In genomic region chr10:100101526-100102076, GRCh38 we compare ENCODE assay signal across 15 cellular contexts. TPM values are rescaled to one million over a fixed set of nuclear protein-coding genes. Genes with fewer than 3 reads are reported as not detected.
A peak's percentile ranks its signal among the peaks of the same experiment; 100 is the strongest.
DNase-seq lines count a peak whose midpoint lies in the region; ATAC-seq, FAIRE-seq and TF ChIP-seq lines count a peak whose summit lies in the region.
"Had no signal": no experiment of that assay in that cellular context is flagged by ENCODE, and none has a peak within 500 bp of the region (broad histone marks: within the 10 kb centered on the region; RNA-seq: fewer than 3 reads in every experiment).

No MANE protein-coding gene starts in this region.

- BruUV-seq in HepG2 (replicated peaks; lab: Mats Ljungman, UMichigan) = no TSS peak

- H3K27ac ChIP-seq in HepG2 (ENCODE audit: extremely low read length, insufficient read depth, low read length) (peak overlapping the region; percentile 95), spleen (no peak overlapping the region)
- H3K27ac ChIP-seq: C4-2B, right atrium auricular region had no signal

- TF ChIP-seq EP300 in Ishikawa (IDR thresholded peaks at IDR 0.05; ENCODE audit: borderline replicate concordance) = no peak
- peak; percentile 94 to 97 for TF ChIP-seq EP300 in HepG2 (IDR thresholded peaks at IDR 0.05; ENCODE audit: low read depth in 2 of 2, low read length in 2 of 2)
- peak; percentile 94 for TF ChIP-seq EP300 in HepG2 (CRISPR knock-in tag; IDR thresholded peaks at IDR 0.05; ENCODE audit: borderline replicate concordance)

- H3K27ac Mint-ChIP-seq in activated naive CD4-positive, alpha-beta T cell treated with anti-CD3 and anti-CD28 coated beads for 36 hours = no peak overlapping the region
- H3K27ac Mint-ChIP-seq: activated CD8-positive, alpha-beta memory T cell treated with anti-CD3 and anti-CD28 coated beads, Interleukin-2, amount 10 ng/mL, durations not matched to agents 7 days and 5 days; activated naive CD4-positive, alpha-beta T cell treated with anti-CD3 and anti-CD28 coated beads, Interleukin-2, amount 50 U/mL, for 72 hours; stimulated activated naive CD8-positive, alpha-beta T cell treated with anti-CD3 and anti-CD28 coated beads, Interleukin-15, Interleukin-2, amounts not matched to agents 100 ng/mL and 50 ng/mL, for 24 hours had no signal

- peak; percentile 98 for ATAC-seq in HepG2
- no peak for ATAC-seq in GM18907 (IDR thresholded peaks at IDR 0.05; ENCODE audit: unreplicated experiment)
- ATAC-seq: activated CD8-positive, alpha-beta memory T cell treated with anti-CD3 and anti-CD28 coated beads, Interleukin-2, amount 10 ng/mL, durations not matched to agents 7 days and 5 days; activated naive CD4-positive, alpha-beta T cell treated with anti-CD3 and anti-CD28 coated beads, Interleukin-2, amount 50 U/mL, for 72 hours; Right ventricle myocardium inferior had no signal

- peak; percentile 100 for FAIRE-seq in HepG2 (lab: Jason Lieb, UNC)

- H3K79me2 ChIP-seq in HepG2 (ENCODE audit: insufficient read depth, low read length) = no peaks in the 10 kb centered on the region

- H3K4me3 ChIP-seq in adipocyte (ENCODE audit: low read length) (no peak overlapping the region), HepG2 (replicated peaks in 1 of 3; ENCODE audit: insufficient read depth in 1 of 3, low read depth in 2 of 3, low read length in 3 of 3) (peak overlapping the region in 2 of 3 experiments; percentile 50 to 69; a peak in 2 of 6 replicates), spleen (no peak overlapping the region)
- H3K4me3 ChIP-seq: right atrium auricular region had no signal

- H3K27me3 Mint-ChIP-seq in activated naive CD4-positive, alpha-beta T cell treated with anti-CD3 and anti-CD28 coated beads for 36 hours (ENCODE audit: low read depth) = peaks cover 49% of the 10 kb centered on the region

- peaks cover 4% of the 10 kb centered on the region for H3K9me3 Mint-ChIP-seq in activated naive CD4-positive, alpha-beta T cell treated with anti-CD3 and anti-CD28 coated beads for 36 hours

- TF ChIP-seq CTCF in HepG2 (CRISPR knock-in tag; IDR thresholded peaks at IDR 0.05) (peak; percentile 29), spleen (IDR thresholded peaks at IDR 0.05 in 8 of 11, conservative IDR thresholded peaks at IDR 0.05 in 3 of 11) (no peak)

- H3K4me1 ChIP-seq in adipocyte (ENCODE audit: control insufficient read depth, insufficient read depth, low read length) = no peaks in the 10 kb centered on the region
- H3K4me1 ChIP-seq in HepG2 (ENCODE audit: insufficient read depth, low read length) = peaks cover 38% of the 10 kb centered on the region
- H3K4me1 ChIP-seq in spleen = no peaks in the 10 kb centered on the region
- H3K4me1 ChIP-seq: right atrium auricular region had no signal

- CTCF ChIA-PET in HepG2 (lab: Yijun Ruan, JAX; ENCODE audit: low intra/inter-chr PET ratio, low total read pairs) = no interaction called here
- CTCF ChIA-PET in activated naive CD4-positive, alpha-beta T cell treated with anti-CD3 and anti-CD28 coated beads for 36 hours (lab: Charles Lee) = interaction anchor here (0.5 kb wide), 1 partner anchor 57 kb away, joined by 3 read pairs; no protein-coding TSS in a partner anchor

- H3K36me3 ChIP-seq in adipocyte (ENCODE audit: control insufficient read depth, insufficient read depth, low read length, severe bottlenecking) (no peaks in the 10 kb centered on the region), HepG2 (replicated peaks in 1 of 2; ENCODE audit: control insufficient read depth in 1 of 2, insufficient read depth in 2 of 2, low read length in 2 of 2) (no peaks in the 10 kb centered on the region), spleen (no peaks in the 10 kb centered on the region)
- H3K36me3 ChIP-seq: right atrium auricular region had no signal

- H3K4me1 Mint-ChIP-seq in activated naive CD4-positive, alpha-beta T cell treated with anti-CD3 and anti-CD28 coated beads for 36 hours (ENCODE audit: low read depth) = no peaks in the 10 kb centered on the region
- H3K4me1 Mint-ChIP-seq: activated CD8-positive, alpha-beta memory T cell treated with anti-CD3 and anti-CD28 coated beads, Interleukin-2, amount 10 ng/mL, durations not matched to agents 7 days and 5 days had no signal

- peaks cover 11% of the 10 kb centered on the region for H3K9me3 ChIP-seq in adipocyte (ENCODE audit: control insufficient read depth, low read length)
- no peaks in the 10 kb centered on the region for H3K9me3 ChIP-seq in HepG2 (ENCODE audit: low read length)
- peaks cover 0 to 20% (median 3%) of the 10 kb centered on the region in 8 donors for H3K9me3 ChIP-seq in spleen

- no peaks in the 10 kb centered on the region for H3K36me3 Mint-ChIP-seq in activated naive CD4-positive, alpha-beta T cell treated with anti-CD3 and anti-CD28 coated beads for 36 hours (ENCODE audit: low read depth)
- H3K36me3 Mint-ChIP-seq: activated CD8-positive, alpha-beta memory T cell treated with anti-CD3 and anti-CD28 coated beads, Interleukin-2, amount 10 ng/mL, durations not matched to agents 7 days and 5 days had no signal

- peak overlapping the region; percentile 99 for H3K4me2 ChIP-seq in HepG2 (ENCODE audit: low read depth, low read length)

- H3K27me3 ChIP-seq in adipocyte (replicated peaks; ENCODE audit: control insufficient read depth, insufficient read depth, low read length) (peaks cover 4% of the 10 kb centered on the region), HepG2 (ENCODE audit: control insufficient read depth in 1 of 2, insufficient read depth in 2 of 2, low read length in 2 of 2) (no peaks in the 10 kb centered on the region), spleen (replicated peaks in 1 of 7) (peaks cover 0 to 43% (median 0%) of the 10 kb centered on the region in 7 donors)
- H3K27me3 ChIP-seq: right atrium auricular region had no signal

- peak; percentile 11; the same call in 1 of the 2 replicates for TF ChIP-seq RAD21 in Ishikawa (IDR thresholded peaks at IDR 0.05; ENCODE audit: low read depth)
- no peak for TF ChIP-seq RAD21 in HepG2 (CRISPR knock-in tag; IDR thresholded peaks at IDR 0.05)

- POLR2A ChIA-PET in HepG2 (lab: Yijun Ruan, JAX) = interaction anchor here (0.6 to 1.8 kb wide), 9 partner anchors 16 to 256 kb away, joined by 3 to 7 read pairs (median 4); partner anchors contain the start of gene CPN1

- no peak overlapping the region for H3K4me3 Mint-ChIP-seq in activated naive CD4-positive, alpha-beta T cell treated with anti-CD3 and anti-CD28 coated beads for 36 hours
- H3K4me3 Mint-ChIP-seq: activated CD8-positive, alpha-beta memory T cell treated with anti-CD3 and anti-CD28 coated beads, Interleukin-2, amount 10 ng/mL, durations not matched to agents 7 days and 5 days; stimulated activated naive CD8-positive, alpha-beta T cell treated with anti-CD3 and anti-CD28 coated beads, Interleukin-15, Interleukin-2, amounts not matched to agents 100 ng/mL and 50 ng/mL, for 24 hours had no signal

- TF ChIP-seq POLR2A in HepG2 (IDR thresholded peaks at IDR 0.05; ENCODE audit: insufficient read depth in 1 of 2, low read depth in 2 of 2, low read length in 2 of 2) (no peak), spleen (IDR thresholded peaks at IDR 0.05) (no peak)

- H3K9ac ChIP-seq in adipocyte (ENCODE audit: low read length) = no peak overlapping the region
- H3K9ac ChIP-seq in HepG2 (ENCODE audit: insufficient read depth, low read depth, low read length) = peak overlapping the region; percentile 80

- H2AFZ ChIP-seq in HepG2 (ENCODE audit: low read length) = no peak overlapping the region

- intact Hi-C loops in HepG2 (cut with micrococcal nuclease; ENCODE audit: unreplicated experiment) (loop anchor here (1.0 to 5.0 kb wide), 4 partner anchors 16 to 244 kb away; partner anchors contain the start of gene ERLIN1), spleen (cut with DNase I; ENCODE audit: low total_unique reads) (no loop called here)
- intact Hi-C loops in activated naive CD4-positive, alpha-beta T cell treated with anti-CD3 and anti-CD28 coated beads for 36 hours (cut with micrococcal nuclease) = no loop called here

- in situ Hi-C loops in HepG2 (cut with HindIII; ENCODE audit: extremely low pct_ligation_motif_present, low pct_unique_long_range_greater_than_20kb) = loop anchor here (10.0 kb wide), 1 partner anchor 247 kb away; no protein-coding TSS in a partner anchor

- DNase-seq in COLO829 (ENCODE audit: low spot score) = peak; percentile 4
- peak; percentile 30 for DNase-seq in adipocyte (ENCODE audit: low read depth)
- DNase-seq in HepG2 (ENCODE audit: low spot score) = peak; percentile 100
- no peak for DNase-seq in spleen
- no peak for DNase-seq in islet precursor cell
- DNase-seq in activated naive CD4-positive, alpha-beta T cell treated with anti-CD3 and anti-CD28 coated beads for 36 hours = no peak
- DNase-seq: activated CD8-positive, alpha-beta memory T cell treated with anti-CD3 and anti-CD28 coated beads, Interleukin-2, amount 10 ng/mL, durations not matched to agents 7 days and 5 days had no signal

- 0% methylated on average over 5 of the region's 5 CpGs for WGBS in HepG2 (ENCODE audit: low lambda C conversion rate)
- WGBS in spleen, 5 donors = 54 to 73% (median 62%) methylated on average over 5 of the region's 5 CpGs

- H4K20me1 ChIP-seq in HepG2 (ENCODE audit: insufficient read depth, low read length) = no peaks in the 10 kb centered on the region

RNA-seq across cellular contexts. Expression of gene CPN1, which starts 19.9 kb away (rescaled TPM):
- total RNA-seq in HepG2 (2016; rRNA removed; fragmentation: Illumina TruSeq; extraction: Trizol) = 8.1 and 17.3 TPM in 2 replicates
- 5.6 and 6.4 TPM in 2 replicates for total RNA-seq in HepG2 (2016; cell fraction: cytosol; rRNA removed; fragmentation: Illumina TruSeq; extraction: Trizol; ENCODE audit: low read depth)
- 8.1 and 16.7 TPM in 2 replicates for total RNA-seq in HepG2 (2016; cell fraction: insoluble cytoplasmic fraction; rRNA removed; fragmentation: Illumina TruSeq; extraction: Trizol)
- 8.1 and 10.4 TPM in 2 replicates for total RNA-seq in HepG2 (2016; cell fraction: membrane; rRNA removed; fragmentation: Illumina TruSeq; extraction: Trizol)
- total RNA-seq in HepG2 (2016; cell fraction: nucleus; rRNA removed; fragmentation: Illumina TruSeq; extraction: Trizol) = 10.6 and 16.3 TPM in 2 replicates
- 35.1 and 42.1 TPM in 2 replicates for polyA plus RNA-seq in HepG2 (2011; rRNA removed)
- polyA plus RNA-seq in HepG2 (2011; cell fraction: cytosol; rRNA removed) = 39.2 and 44.8 TPM in 2 replicates
- 18.8 and 22.4 TPM in 2 replicates for polyA plus RNA-seq in HepG2 (2011; cell fraction: nucleus; rRNA removed)
- 30.8 and 36.0 TPM in 2 replicates for polyA plus RNA-seq in HepG2 (2012)
- polyA plus RNA-seq in HepG2 (2016; cell fraction: cytosol; fragmentation: Illumina TruSeq; extraction: Trizol; ENCODE audit: low read depth) = 5.5 and 6.0 TPM in 2 replicates
- polyA plus RNA-seq in HepG2 (2016; cell fraction: insoluble cytoplasmic fraction; fragmentation: Illumina TruSeq; extraction: Trizol; ENCODE audit: low read depth) = 8.5 and 9.4 TPM in 2 replicates
- polyA plus RNA-seq in HepG2 (2016; cell fraction: membrane; fragmentation: Illumina TruSeq; extraction: Trizol; ENCODE audit: low read depth) = 8.9 and 9.1 TPM in 2 replicates
- 16.1 and 19.4 TPM in 2 replicates for polyA plus RNA-seq in HepG2 (2016; cell fraction: nucleus; fragmentation: Illumina TruSeq; extraction: Trizol; ENCODE audit: insufficient read depth, low read depth)
- 35.9 TPM in 1 of 2 replicates, not detected in the other for polyA minus RNA-seq in HepG2 (2011; rRNA and poly(A)+ RNA removed; ENCODE audit: low replicate concordance)
- polyA minus RNA-seq in HepG2 (2011; cell fraction: cytosol; rRNA and poly(A)+ RNA removed) = 11.8 and 13.2 TPM in 2 replicates
- polyA minus RNA-seq in HepG2 (2011; cell fraction: nucleus; rRNA and poly(A)+ RNA removed) = 9.0 and 12.1 TPM in 2 replicates
- not detected for total RNA-seq in spleen
- polyA plus RNA-seq in spleen = not detected
- total RNA-seq in activated naive CD4-positive, alpha-beta T cell treated with anti-CD3 and anti-CD28 coated beads for 36 hours = not detected
- total RNA-seq: activated CD8-positive, alpha-beta memory T cell treated with anti-CD3 and anti-CD28 coated beads, Interleukin-2, amount 10 ng/mL, durations not matched to agents 7 days and 5 days; activated naive CD4-positive, alpha-beta T cell treated with anti-CD3 and anti-CD28 coated beads, Interleukin-2, amount 50 U/mL, for 72 hours; chondrocyte; right atrium auricular region; Right ventricle myocardium inferior had no signal

Comparison
In these comparisons a context has a peak if more than half of its experiments do, and no peak if none do; other contexts are left out.
1. DNase-seq: peak in COLO829 (single experiment), adipocyte (single experiment) and HepG2 (single experiment); none in spleen (single experiment), islet precursor cell (single experiment) and activated naive CD4-positive, alpha-beta T cell treated with anti-CD3 and anti-CD28 coated beads for 36 hours (single experiment).
2. H3K4me3 ChIP-seq: peak in HepG2 (2 of 3); none in adipocyte (single experiment) and spleen (0 of 8).
3. RNA of gene CPN1, which starts 19.9 kb away (total RNA-seq): 5.6 to 17.3 TPM in HepG2; not detected in spleen and not detected in activated naive CD4-positive, alpha-beta T cell treated with anti-CD3 and anti-CD28 coated beads for 36 hours; every median in the first group is over 4 times any median in the second.